In genomic region chr2:230788554-230789175, GRCh38 we compare ENCODE assay signal across 1 cellular context.
TF ChIP-seq lines count a peak whose summit lies in the region.

No MANE protein-coding gene starts in this region.

TF ChIP-seq in HCT116, 20 proteins besides CTCF, POLR2A, EP300 and RAD21 (continued from another document):
- TF ChIP-seq CBX3 (IDR thresholded peaks at IDR 0.05; ENCODE audit: low read depth) = peak; percentile 94
